ENCODE assay signal across 17 cellular contexts in genomic region chr2:110948027-110948687, GRCh38.
DNase-seq lines count a peak whose midpoint lies in the region; ATAC-seq and TF ChIP-seq lines count a peak whose summit lies in the region.
"Had no signal": no experiment of that assay in that cellular context is flagged by ENCODE, and none has a peak within 500 bp of the region (broad histone marks: within the 10 kb centered on the region; RNA-seq: fewer than 3 reads in every experiment).

No MANE protein-coding gene starts in this region.

- H3K79me2 ChIP-seq in GM23338 (replicated peaks; ENCODE audit: insufficient read depth): no peaks in the 10 kb centered on the region

- no peak overlapping the region for H3K27ac ChIP-seq in GM23338 (ENCODE audit: low read depth)
- H3K27ac ChIP-seq: C4-2B, colonic mucosa, sigmoid colon had no signal

- no peaks in the 10 kb centered on the region for H4K20me1 ChIP-seq in GM23338 (replicated peaks; ENCODE audit: insufficient read depth)

- TF ChIP-seq CTCF in mesothelial cell of epicardium (IDR thresholded peaks at IDR 0.05; ENCODE audit: unreplicated experiment) (no peak), endothelial cell (IDR thresholded peaks at IDR 0.05; ENCODE audit: unreplicated experiment) (no peak), GM23338 (conservative IDR thresholded peaks at IDR 0.05; ENCODE audit: low read depth in 2 of 2) (no peak)

- peaks cover 18% of the 10 kb centered on the region for H3K9me3 Mint-ChIP-seq in mesothelial cell of epicardium
- no peaks in the 10 kb centered on the region for H3K9me3 Mint-ChIP-seq in endothelial cell (ENCODE audit: unreplicated experiment)
- H3K9me3 Mint-ChIP-seq in GM23338: no peaks in the 10 kb centered on the region
- H3K9me3 Mint-ChIP-seq: activated naive CD8-positive, alpha-beta T cell treated with anti-CD3 and anti-CD28 coated beads, Interleukin-2, amount 50 U/mL, for 24 hours had no signal

- H3K9me2 ChIP-seq in GM23338 (ENCODE audit: insufficient read depth): no peaks in the 10 kb centered on the region

- no peak overlapping the region for H2AFZ ChIP-seq in GM23338

- peaks cover 7% of the 10 kb centered on the region; the same call in 1 of the 2 replicates for H3K4me1 ChIP-seq in GM23338 (ENCODE audit: insufficient read depth)
- H3K4me1 ChIP-seq: colonic mucosa had no signal

- peaks cover 10% of the 10 kb centered on the region for H3K27me3 Mint-ChIP-seq in mesothelial cell of epicardium (ENCODE audit: low read depth)
- peaks cover 1% of the 10 kb centered on the region for H3K27me3 Mint-ChIP-seq in endothelial cell (ENCODE audit: unreplicated experiment)
- H3K27me3 Mint-ChIP-seq in GM23338 (ENCODE audit: insufficient read depth, low read depth, poor library complexity): no peaks in the 10 kb centered on the region
- H3K27me3 Mint-ChIP-seq: activated naive CD8-positive, alpha-beta T cell treated with anti-CD3 and anti-CD28 coated beads, Interleukin-2, amount 50 U/mL, for 24 hours; naive B cell had no signal

- H3K36me3 ChIP-seq in GM23338 (ENCODE audit: insufficient read depth): no peaks in the 10 kb centered on the region
- H3K36me3 ChIP-seq: colonic mucosa, sigmoid colon had no signal

- H3F3A ChIP-seq in GM23338 (replicated peaks; ENCODE audit: low read depth): no peaks in the 10 kb centered on the region

- peak overlapping the region; percentile 55 for H3K27ac Mint-ChIP-seq in mesothelial cell of epicardium
- no peak overlapping the region for H3K27ac Mint-ChIP-seq in endothelial cell (ENCODE audit: unreplicated experiment)
- H3K27ac Mint-ChIP-seq in GM23338: no peak overlapping the region
- H3K27ac Mint-ChIP-seq: activated naive CD8-positive, alpha-beta T cell treated with anti-CD3 and anti-CD28 coated beads, Interleukin-2, amount 50 U/mL, for 24 hours had no signal

- H3K36me3 Mint-ChIP-seq in mesothelial cell of epicardium: no peaks in the 10 kb centered on the region
- no peaks in the 10 kb centered on the region for H3K36me3 Mint-ChIP-seq in endothelial cell (ENCODE audit: low read depth, unreplicated experiment)
- no peaks in the 10 kb centered on the region for H3K36me3 Mint-ChIP-seq in GM23338 (ENCODE audit: low read depth)
- H3K36me3 Mint-ChIP-seq: naive B cell had no signal

- peaks cover 21% of the 10 kb centered on the region for H3K4me1 Mint-ChIP-seq in mesothelial cell of epicardium
- H3K4me1 Mint-ChIP-seq in endothelial cell (ENCODE audit: unreplicated experiment): no peaks in the 10 kb centered on the region
- peaks cover 7% of the 10 kb centered on the region for H3K4me1 Mint-ChIP-seq in GM23338
- H3K4me1 Mint-ChIP-seq: activated naive CD8-positive, alpha-beta T cell treated with anti-CD3 and anti-CD28 coated beads, Interleukin-2, amount 50 U/mL, for 24 hours had no signal

- ATAC-seq in GM23338: no peak
- ATAC-seq: activated naive CD8-positive, alpha-beta T cell treated with anti-CD3 and anti-CD28 coated beads, Interleukin-2, amount 50 U/mL, for 24 hours; PC-3 had no signal

- DNase-seq in DMS79 (lab: John Stamatoyannopoulos, UW) (peak; percentile 52), NCI-H1105 treated with DMSO at 0.1 percent for 48 hours (lab: John Stamatoyannopoulos, UW) (peak; percentile 44), amniotic epithelial cell (ENCODE audit: low read depth) (peak; percentile 26), mesothelial cell of epicardium (ENCODE audit: low spot score in 2 of 2, unreplicated experiment in 2 of 2) (no peak), AG08396 (ENCODE audit: low spot score) (no peak), endothelial cell (ENCODE audit: low spot score) (no peak), GM23338 (ENCODE audit: low spot score) (no peak)
- DNase-seq: activated CD4-positive, CD25-positive, alpha-beta regulatory T cell; activated naive CD8-positive, alpha-beta T cell treated with anti-CD3 and anti-CD28 coated beads, Interleukin-2, amount 50 U/mL, for 24 hours; activated T-cell treated with anti-CD3 and anti-CD28 coated beads for 4 hours; colonic mucosa; H9; MV-4-11; naive B cell; PC-3; sigmoid colon had no signal

- H3K4me3 Mint-ChIP-seq in mesothelial cell of epicardium (no peak overlapping the region), endothelial cell (ENCODE audit: unreplicated experiment) (no peak overlapping the region), GM23338 (no peak overlapping the region)
- H3K4me3 Mint-ChIP-seq: activated naive CD8-positive, alpha-beta T cell treated with anti-CD3 and anti-CD28 coated beads, Interleukin-2, amount 50 U/mL, for 24 hours; H9 had no signal

- no peak overlapping the region for H3K4me3 ChIP-seq in GM23338
- H3K4me3 ChIP-seq: colonic mucosa, sigmoid colon had no signal

- H3K27me3 ChIP-seq in GM23338 (ENCODE audit: insufficient read depth): no peaks in the 10 kb centered on the region
- H3K27me3 ChIP-seq: colonic mucosa, sigmoid colon had no signal

- no peak overlapping the region for H3K4me2 ChIP-seq in GM23338

TF ChIP-seq in GM23338, 12 proteins besides CTCF, POLR2A, EP300 and RAD21 (continues in another document):
- TF ChIP-seq ZNF114 (CRISPR knock-in tag; IDR thresholded peaks at IDR 0.05): no peak
- no peak for TF ChIP-seq ETS1 (IDR thresholded peaks at IDR 0.05)
- TF ChIP-seq ZNF462 (CRISPR knock-in tag; IDR thresholded peaks at IDR 0.05): no peak
- TF ChIP-seq STAT1 (IDR thresholded peaks at IDR 0.05; ENCODE audit: unreplicated experiment): no peak
- no peak for TF ChIP-seq EZH2phosphoT487 (IDR thresholded peaks at IDR 0.05; ENCODE audit: unreplicated experiment)

Comparison
In these comparisons a context has a peak if more than half of its experiments do, and no peak if none do; other contexts are left out.
1. DNase-seq: peak in DMS79 (single experiment), NCI-H1105 treated with DMSO at 0.1 percent for 48 hours (single experiment) and amniotic epithelial cell (single experiment); none in mesothelial cell of epicardium (0 of 2), AG08396 (single experiment), endothelial cell (single experiment) and GM23338 (single experiment).